Comparison of ENCODE assay signal across 1 cellular context in the genomic region with DNA sequence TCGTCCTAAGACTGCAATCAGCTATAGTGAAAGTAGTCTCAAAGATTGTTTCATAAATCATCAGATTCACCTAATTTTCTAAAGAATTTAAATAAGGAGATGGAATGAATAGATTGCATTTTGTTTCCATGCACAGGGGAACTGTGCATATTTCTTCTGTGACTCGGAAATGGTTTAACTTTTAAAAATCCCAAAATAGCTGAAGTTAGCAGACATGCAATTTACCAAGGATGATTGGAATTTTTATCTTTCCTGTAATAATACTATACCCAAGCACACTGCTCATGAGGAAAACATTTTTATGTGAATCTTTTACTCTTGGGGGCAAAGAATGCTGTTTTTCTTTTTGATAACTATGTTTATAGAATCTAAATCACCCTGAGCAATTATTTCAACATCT.
A peak's percentile ranks its signal among the peaks of the same experiment; 100 is the strongest.
TF ChIP-seq lines count a peak whose summit lies in the region.

No MANE protein-coding gene starts in this region.

TF ChIP-seq in IMR-90, 13 proteins besides CTCF, POLR2A, EP300 and RAD21:
- TF ChIP-seq MAFK (IDR thresholded peaks at IDR 0.05; ENCODE audit: low read depth, low read length) (peak; percentile 18; the same call in 1 of the 2 replicates), CHD1 (IDR thresholded peaks at IDR 0.05; ENCODE audit: low read depth, low read length) (no peak)
